ENCODE assay signal across 13 cellular contexts in genomic region chr20:49133571-49133970, GRCh38. TPM values are rescaled to one million over a fixed set of nuclear protein-coding genes. Genes with fewer than 3 reads are reported as not detected.
A peak's percentile ranks its signal among the peaks of the same experiment; 100 is the strongest.
DNase-seq lines count a peak whose midpoint lies in the region; ATAC-seq, FAIRE-seq and TF ChIP-seq lines count a peak whose summit lies in the region.
"Had no signal": no experiment of that assay in that cellular context is flagged by ENCODE, and none has a peak within 500 bp of the region (broad histone marks: within the 10 kb centered on the region; RNA-seq: fewer than 3 reads in every experiment).

No MANE protein-coding gene starts in this region.

- H3K27ac ChIP-seq in uterus: peak overlapping the region; percentile 20 to 36
- H3K27ac ChIP-seq: prostate gland had no signal

- no peaks in the 10 kb centered on the region for H3K9me3 Mint-ChIP-seq in activated naive CD4-positive, alpha-beta T cell treated with anti-CD3 and anti-CD28 coated beads for 36 hours
- H3K9me3 Mint-ChIP-seq in chondrocyte (ENCODE audit: low read depth): no peaks in the 10 kb centered on the region
- H3K9me3 Mint-ChIP-seq in naive thymus-derived CD8-positive, alpha-beta T cell: no peaks in the 10 kb centered on the region

- H3K27ac Mint-ChIP-seq in activated naive CD4-positive, alpha-beta T cell treated with anti-CD3 and anti-CD28 coated beads for 36 hours: peak overlapping the region; percentile 67
- H3K27ac Mint-ChIP-seq in chondrocyte (ENCODE audit: unreplicated experiment): peak overlapping the region; percentile 34
- H3K27ac Mint-ChIP-seq in naive thymus-derived CD8-positive, alpha-beta T cell: peak overlapping the region in 9 of 10 donors; percentile 1 to 79 (median 58)

- no peak for TF ChIP-seq POLR2A in uterus (IDR thresholded peaks at IDR 0.05)
- no peak for TF ChIP-seq POLR2A in erythroblast (IDR thresholded peaks at IDR 0.05; ENCODE audit: low read length)

- H3K36me3 Mint-ChIP-seq in activated naive CD4-positive, alpha-beta T cell treated with anti-CD3 and anti-CD28 coated beads for 36 hours (ENCODE audit: low read depth): peaks cover 17% of the 10 kb centered on the region
- H3K36me3 Mint-ChIP-seq in chondrocyte (ENCODE audit: low read depth): peaks cover 8% of the 10 kb centered on the region
- peaks cover 0 to 71% (median 0%) of the 10 kb centered on the region in 3 donors for H3K36me3 Mint-ChIP-seq in naive thymus-derived CD8-positive, alpha-beta T cell

- ATAC-seq in naive thymus-derived CD8-positive, alpha-beta T cell: no peak

- POLR2A ChIA-PET in naive thymus-derived CD8-positive, alpha-beta T cell (lab: Charles Lee): interaction anchor here (1.2 to 1.7 kb wide), 2 partner anchors 55 to 83 kb away, joined by 6 to 11 read pairs; partner anchors contain the start of gene STAU1

- TF ChIP-seq CTCF in chondrocyte (IDR thresholded peaks at IDR 0.05) (no peak), uterus (IDR thresholded peaks at IDR 0.05) (no peak), D721Med (IDR thresholded peaks at IDR 0.05; ENCODE audit: insufficient read depth, missing control alignments) (no peak)

- H3K9me3 ChIP-seq in uterus: no peaks in the 10 kb centered on the region
- H3K9me3 ChIP-seq: esophagus muscularis mucosa, prostate gland, thoracic aorta had no signal

- no peaks in the 10 kb centered on the region for H3K27me3 ChIP-seq in uterus
- H3K27me3 ChIP-seq: esophagus muscularis mucosa had no signal

- FAIRE-seq in D721Med (lab: Jason Lieb, UNC): no peak

- H3K4me1 Mint-ChIP-seq in activated naive CD4-positive, alpha-beta T cell treated with anti-CD3 and anti-CD28 coated beads for 36 hours (ENCODE audit: low read depth): peaks cover 3% of the 10 kb centered on the region
- H3K4me1 Mint-ChIP-seq in chondrocyte (ENCODE audit: low read depth): peaks cover 10% of the 10 kb centered on the region
- H3K4me1 Mint-ChIP-seq in naive thymus-derived CD8-positive, alpha-beta T cell: peaks cover 6 to 15% (median 13%) of the 10 kb centered on the region in 4 donors

- H3K4me3 Mint-ChIP-seq in activated naive CD4-positive, alpha-beta T cell treated with anti-CD3 and anti-CD28 coated beads for 36 hours: no peak overlapping the region
- H3K4me3 Mint-ChIP-seq in chondrocyte (ENCODE audit: unreplicated experiment): no peak overlapping the region
- no peak overlapping the region for H3K4me3 Mint-ChIP-seq in naive thymus-derived CD8-positive, alpha-beta T cell

- intact Hi-C loops in activated naive CD4-positive, alpha-beta T cell treated with anti-CD3 and anti-CD28 coated beads for 36 hours (cut with micrococcal nuclease): loop anchor here (1.0 to 5.0 kb wide), 4 partner anchors 53 to 189 kb away; no protein-coding TSS in a partner anchor
- intact Hi-C loops in uterus (cut with DNase I; ENCODE audit: low total_unique reads): loop anchor here (5.0 kb wide), 1 partner anchor 84 kb away; the partner anchor contains the start of gene DDX27

- no peak overlapping the region for H3K4me3 ChIP-seq in uterus
- H3K4me3 ChIP-seq: esophagus muscularis mucosa, prostate gland, thoracic aorta had no signal

- CTCF ChIA-PET in activated naive CD4-positive, alpha-beta T cell treated with anti-CD3 and anti-CD28 coated beads for 36 hours (lab: Charles Lee): interaction anchor here (0.6 to 7.4 kb wide), 19 partner anchors 9 to 111 kb away, joined by 3 to 114 read pairs (median 4); partner anchors contain the start of genes DDX27 and STAU1

- no peaks in the 10 kb centered on the region for H3K4me1 ChIP-seq in uterus
- H3K4me1 ChIP-seq: prostate gland had no signal

- DNase-seq in activated naive CD4-positive, alpha-beta T cell treated with anti-CD3 and anti-CD28 coated beads for 36 hours: no peak
- DNase-seq in activated naive CD4-positive, alpha-beta T cell treated with anti-CD3 and anti-CD28 coated beads, Interleukin-2, amount 50 U/mL, for 16 hours: no peak
- no peak for DNase-seq in chondrocyte (ENCODE audit: low spot score)
- DNase-seq in naive thymus-derived CD8-positive, alpha-beta T cell: no peak
- DNase-seq in uterus: no peak
- no peak for DNase-seq in erythroblast (lab: John Stamatoyannopoulos, UW)
- no peak for DNase-seq in NCI-H446 treated with DMSO at 0.1 percent for 48 hours (lab: John Stamatoyannopoulos, UW)
- DNase-seq in D721Med (ENCODE audit: insufficient read length, low spot score): no peak
- DNase-seq: activated CD4-positive, alpha-beta T cell treated with anti-CD3 and anti-CD28 coated beads, Interleukin-2, amount 50 U/mL, for 1 hour; activated naive CD4-positive, alpha-beta T cell treated with Interleukin-2 at 50 U/mL for 16 hours had no signal

- no peaks in the 10 kb centered on the region for H3K36me3 ChIP-seq in uterus
- H3K36me3 ChIP-seq: prostate gland had no signal

- H3K27me3 Mint-ChIP-seq in activated naive CD4-positive, alpha-beta T cell treated with anti-CD3 and anti-CD28 coated beads for 36 hours (ENCODE audit: low read depth): no peaks in the 10 kb centered on the region
- no peaks in the 10 kb centered on the region for H3K27me3 Mint-ChIP-seq in chondrocyte (ENCODE audit: low read depth)
- H3K27me3 Mint-ChIP-seq in naive thymus-derived CD8-positive, alpha-beta T cell: no peaks in the 10 kb centered on the region

RNA-seq across cellular contexts. Expression of gene STAU1, which starts 54.6 kb away (rescaled TPM):
- total RNA-seq in activated naive CD4-positive, alpha-beta T cell treated with anti-CD3 and anti-CD28 coated beads for 36 hours: 10 to 100 TPM; 50.6 to 54.4 TPM
- total RNA-seq in chondrocyte: 76.8 to 77.6 TPM (median 77.2 TPM) in 3 replicates
- total RNA-seq in naive thymus-derived CD8-positive, alpha-beta T cell: 10 to 100 TPM; 43.8 to 45.3 TPM
- 10 to 100 TPM; 28.5 to 34.7 (median 30.2) TPM for polyA plus RNA-seq in naive thymus-derived CD8-positive, alpha-beta T cell
- 10 to 100 TPM; 52.6 to 97.1 (median 73.3) TPM for total RNA-seq in uterus
